ENCODE assay signal across 20 cellular contexts in the genomic region with DNA sequence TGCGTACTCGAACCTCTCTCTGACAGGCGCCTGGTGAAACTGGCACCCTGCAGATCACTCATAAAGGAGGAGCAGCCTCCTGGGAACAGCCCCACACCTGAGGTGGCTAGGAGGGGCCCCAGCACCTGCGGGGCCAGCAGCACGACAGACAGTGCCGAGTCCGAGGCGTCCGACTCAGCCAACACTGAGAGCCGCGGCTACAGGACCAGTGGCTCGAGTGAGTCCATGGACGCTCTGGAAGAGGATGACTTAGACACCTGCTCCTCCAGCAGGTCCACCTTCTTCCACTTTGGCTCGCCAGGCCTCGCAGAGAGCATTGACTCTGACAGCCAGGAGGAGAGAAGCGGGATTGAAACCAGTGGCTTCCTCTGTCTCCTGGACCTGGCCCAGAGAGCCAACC. TPM values are rescaled to one million over a fixed set of nuclear protein-coding genes. Genes with fewer than 3 reads are reported as not detected.
A peak's percentile ranks its signal among the peaks of the same experiment; 100 is the strongest.
DNase-seq lines count a peak whose midpoint lies in the region; ATAC-seq, FAIRE-seq and TF ChIP-seq lines count a peak whose summit lies in the region.
"Had no signal": no experiment of that assay in that cellular context is flagged by ENCODE, and none has a peak within 500 bp of the region (broad histone marks: within the 10 kb centered on the region; RNA-seq: fewer than 3 reads in every experiment).

No MANE protein-coding gene starts in this region.

- no CpG with 5 or more reads among the region's 16 CpGs for WGBS in HepG2 (ENCODE audit: low lambda C conversion rate)
- 91% methylated on average over 4 of the region's 16 CpGs for WGBS in right lobe of liver (ENCODE audit: insufficient coverage, low coverage, low lambda C conversion rate, missing lambda C conversion rate)
- WGBS in neuronal stem cell (ENCODE audit: extremely low coverage in 2 of 2, insufficient read length in 2 of 2, insufficient replicate concordance in 1 of 2), 2 donors = no CpG with 5 or more reads among the region's 16 CpGs

- H2AFZ ChIP-seq in HepG2 (ENCODE audit: low read length) (no peak overlapping the region), neuronal stem cell (ENCODE audit: low read length) (no peak overlapping the region)

- no peak overlapping the region for H4K91ac ChIP-seq in neuronal stem cell (ENCODE audit: low read depth, low read length, poor library complexity)

- intact Hi-C loops in HepG2 (cut with micrococcal nuclease; ENCODE audit: unreplicated experiment) = no loop called here
- intact Hi-C loops in right lobe of liver (cut with DNase I) = no loop called here
- intact Hi-C loops in MCF 10A (cut with micrococcal nuclease) = no loop called here

- H2BK5ac ChIP-seq in neuronal stem cell (ENCODE audit: low read length) = peak overlapping the region; percentile 16

- FAIRE-seq in HepG2 (lab: Jason Lieb, UNC) = no peak
- FAIRE-seq: A549, D721Med, G401.6, GM12891 had no signal

- H3K4me1 ChIP-seq in HepG2 (ENCODE audit: insufficient read depth, low read length) (no peaks in the 10 kb centered on the region), right lobe of liver (no peaks in the 10 kb centered on the region), neuronal stem cell (ENCODE audit: control insufficient read depth in 2 of 2, insufficient read depth in 1 of 2, low read depth in 1 of 2, low read length in 2 of 2) (peaks cover 0 to 11% of the 10 kb centered on the region in 2 donors)
- H3K4me1 ChIP-seq: A549, Caco-2 had no signal

- H2BK120ac ChIP-seq in neuronal stem cell (ENCODE audit: low read depth, low read length) = peak overlapping the region; percentile 61

- H3K4me3 Mint-ChIP-seq in MCF 10A (ENCODE audit: unreplicated experiment) = no peak overlapping the region
- H3K4me3 Mint-ChIP-seq: B cell; CD4-positive, alpha-beta T cell; CD8-positive, alpha-beta T cell had no signal

- H2BK12ac ChIP-seq in neuronal stem cell (ENCODE audit: low read length) = no peak overlapping the region

- H3K27ac ChIP-seq in HepG2 (ENCODE audit: extremely low read length, insufficient read depth, low read length) (no peak overlapping the region), right lobe of liver (no peak overlapping the region), neuronal stem cell (replicated peaks; ENCODE audit: low read length) (no peak overlapping the region)
- H3K27ac ChIP-seq: 22Rv1; A549; BLaER1 treated with 17β-estradiol and CSF1 and Interleukin-3, amounts not matched to agents 10 nM and 100 nM; C4-2B had no signal

- H3K9me3 Mint-ChIP-seq in MCF 10A (ENCODE audit: unreplicated experiment) = no peaks in the 10 kb centered on the region
- H3K9me3 Mint-ChIP-seq: CD4-positive, alpha-beta T cell; CD8-positive, alpha-beta T cell had no signal

- H3K18ac ChIP-seq in neuronal stem cell (ENCODE audit: low read length) = peak overlapping the region; percentile 41

- H2BK15ac ChIP-seq in neuronal stem cell (ENCODE audit: low read length) = peak overlapping the region; percentile 53

- no peak for TF ChIP-seq POLR2A in HepG2 (IDR thresholded peaks at IDR 0.05; ENCODE audit: insufficient read depth in 1 of 2, low read depth in 2 of 2, low read length in 2 of 2)
- TF ChIP-seq POLR2A in right lobe of liver (IDR thresholded peaks at IDR 0.05) = no peak

- DNase-seq in HepG2 (ENCODE audit: low spot score) (no peak), right lobe of liver (no peak), neuronal stem cell (ENCODE audit: low spot score) (no peak), MCF 10A (ENCODE audit: unreplicated experiment) (no peak)
- DNase-seq: AML-193; Caco-2; Calu3; CD4-positive, alpha-beta T cell; CD8-positive, alpha-beta T cell; DMS79 treated with DMSO at 0.1 percent for 48 hours; GF-D8 had no signal

- in situ Hi-C loops in HepG2 (cut with HindIII; ENCODE audit: extremely low pct_ligation_motif_present, low pct_unique_long_range_greater_than_20kb) = loop anchor here (10.0 to 25.0 kb wide), 2 partner anchors 253 to 625 kb away; a partner anchor contains a TSS

- H4K8ac ChIP-seq in neuronal stem cell (ENCODE audit: low read depth, low read length) = no peak overlapping the region

- no peak for TF ChIP-seq RAD21 in HepG2 (CRISPR knock-in tag; IDR thresholded peaks at IDR 0.05)

- H3K27me3 Mint-ChIP-seq in MCF 10A (ENCODE audit: insufficient read depth, unreplicated experiment) = no peaks in the 10 kb centered on the region
- H3K27me3 Mint-ChIP-seq: CD4-positive, alpha-beta T cell had no signal

- CTCF ChIA-PET in HepG2 (lab: Yijun Ruan, JAX; ENCODE audit: low intra/inter-chr PET ratio, low total read pairs) = no interaction called here
- CTCF ChIA-PET in MCF 10A (lab: Yijun Ruan, JAX) = no interaction called here

- no peak overlapping the region for H3K14ac ChIP-seq in neuronal stem cell (ENCODE audit: low read length)

- POLR2A ChIA-PET in HepG2 (lab: Yijun Ruan, JAX) = interaction anchor here (1.3 kb wide), 1 partner anchor 45 kb away, joined by 3 read pairs; a partner anchor contains a TSS
- POLR2A ChIA-PET in MCF 10A (lab: Yijun Ruan, JAX) = no interaction called here

- TF ChIP-seq EP300 in HepG2 (IDR thresholded peaks at IDR 0.05; ENCODE audit: low read depth in 2 of 2, low read length in 2 of 2) = no peak
- no peak for TF ChIP-seq EP300 in HepG2 (CRISPR knock-in tag; IDR thresholded peaks at IDR 0.05; ENCODE audit: borderline replicate concordance)

- H3K4me3 ChIP-seq in HepG2 (replicated peaks in 1 of 3; ENCODE audit: insufficient read depth in 1 of 3, low read depth in 2 of 3, low read length in 3 of 3) = peak overlapping the region in 1 of 3 experiments; percentile 30; a peak in 1 of 6 replicates
- no peak overlapping the region for H3K4me3 ChIP-seq in right lobe of liver
- H3K4me3 ChIP-seq in neuronal stem cell (ENCODE audit: low read length in 2 of 2) = no peak overlapping the region
- H3K4me3 ChIP-seq: A549; BLaER1 treated with 17β-estradiol and CSF1 and Interleukin-3, amounts not matched to agents 10 nM and 100 nM had no signal

- H2AK5ac ChIP-seq in neuronal stem cell (ENCODE audit: low read depth, low read length) = no peak overlapping the region

- TF ChIP-seq CTCF in HepG2 (CRISPR knock-in tag; IDR thresholded peaks at IDR 0.05) (no peak), right lobe of liver (IDR thresholded peaks at IDR 0.05) (no peak), MCF 10A (IDR thresholded peaks at IDR 0.05; ENCODE audit: unreplicated experiment) (no peak)

- peak overlapping the region; percentile 1 for H3K23ac ChIP-seq in neuronal stem cell (ENCODE audit: low read depth, low read length, poor library complexity)

- no peaks in the 10 kb centered on the region for H3K79me1 ChIP-seq in neuronal stem cell (ENCODE audit: low read depth, low read length)

- peaks cover 0 to 59% of the 10 kb centered on the region in 2 experiments; a peak in 3 of 5 replicates for H3K27me3 ChIP-seq in HepG2 (ENCODE audit: control insufficient read depth in 1 of 2, insufficient read depth in 2 of 2, low read length in 2 of 2)
- H3K27me3 ChIP-seq in right lobe of liver = no peaks in the 10 kb centered on the region
- H3K27me3 ChIP-seq in neuronal stem cell (ENCODE audit: control insufficient read depth in 3 of 3, insufficient read depth in 3 of 3, low read depth in 1 of 3, low read length in 3 of 3) = peaks cover 0 to 19% (median 2%) of the 10 kb centered on the region in 3 experiments
- H3K27me3 ChIP-seq: BLaER1 treated with 17β-estradiol and CSF1 and Interleukin-3, amounts not matched to agents 10 nM and 100 nM had no signal

- no peak overlapping the region for H3K27ac Mint-ChIP-seq in MCF 10A (ENCODE audit: low read depth, unreplicated experiment)
- H3K27ac Mint-ChIP-seq: B cell; CD4-positive, alpha-beta T cell; CD8-positive, alpha-beta T cell had no signal

- H3K9me3 ChIP-seq in HepG2 (ENCODE audit: low read length) = no peaks in the 10 kb centered on the region
- no peaks in the 10 kb centered on the region for H3K9me3 ChIP-seq in right lobe of liver
- H3K9me3 ChIP-seq in neuronal stem cell (replicated peaks in 1 of 2; ENCODE audit: control insufficient read depth in 2 of 2, insufficient read depth in 1 of 2, low read depth in 1 of 2, low read length in 2 of 2) = no peaks in the 10 kb centered on the region
- H3K9me3 ChIP-seq: A549; BLaER1 treated with 17β-estradiol and CSF1 and Interleukin-3, amounts not matched to agents 10 nM and 100 nM; Caco-2 had no signal

- no peaks in the 10 kb centered on the region for H4K20me1 ChIP-seq in HepG2 (ENCODE audit: insufficient read depth, low read length)
- H4K20me1 ChIP-seq: BLaER1 treated with 17β-estradiol and CSF1 and Interleukin-3, amounts not matched to agents 10 nM and 100 nM had no signal

- H3K4me1 Mint-ChIP-seq in MCF 10A (ENCODE audit: insufficient read depth, unreplicated experiment) = no peaks in the 10 kb centered on the region
- H3K4me1 Mint-ChIP-seq: B cell had no signal

- BruUV-seq in HepG2 (replicated peaks; lab: Mats Ljungman, UMichigan) (no TSS peak), MCF 10A (replicated peaks; lab: Mats Ljungman, UMichigan) (no TSS peak)

- H3K9ac ChIP-seq in HepG2 (ENCODE audit: insufficient read depth, low read depth, low read length) (no peak overlapping the region), neuronal stem cell (ENCODE audit: low read depth, low read length, poor library complexity) (no peak overlapping the region)

- H3K4me2 ChIP-seq in HepG2 (ENCODE audit: low read depth, low read length) = peak overlapping the region; percentile 21
- no peak overlapping the region for H3K4me2 ChIP-seq in neuronal stem cell (ENCODE audit: insufficient read depth, low read length, poor library complexity, severe bottlenecking)
- H3K4me2 ChIP-seq: A549; BLaER1 treated with 17β-estradiol and CSF1 and Interleukin-3, amounts not matched to agents 10 nM and 100 nM had no signal

- no peak overlapping the region for H3K4ac ChIP-seq in neuronal stem cell (ENCODE audit: low read length)

- H3K36me3 Mint-ChIP-seq in MCF 10A (ENCODE audit: insufficient read depth, unreplicated experiment) = no peaks in the 10 kb centered on the region
- H3K36me3 Mint-ChIP-seq: CD8-positive, alpha-beta T cell had no signal

- no peaks in the 10 kb centered on the region for H3K36me3 ChIP-seq in HepG2 (replicated peaks in 1 of 2; ENCODE audit: control insufficient read depth in 1 of 2, insufficient read depth in 2 of 2, low read length in 2 of 2)
- H3K36me3 ChIP-seq in right lobe of liver = no peaks in the 10 kb centered on the region
- no peaks in the 10 kb centered on the region for H3K36me3 ChIP-seq in neuronal stem cell (replicated peaks in 1 of 2; ENCODE audit: control insufficient read depth in 2 of 2, insufficient read depth in 2 of 2, low read length in 2 of 2)

- H3K79me2 ChIP-seq in HepG2 (ENCODE audit: insufficient read depth, low read length) = no peaks in the 10 kb centered on the region

- peak; percentile 27 for ATAC-seq in HepG2
- ATAC-seq in right lobe of liver = no peak
- ATAC-seq in GM18867 (IDR thresholded peaks at IDR 0.05; ENCODE audit: unreplicated experiment) = no peak
- ATAC-seq: A549; CD8-positive, alpha-beta T cell had no signal

RNA-seq across cellular contexts. Expression of a gene that starts 13.5 kb away (rescaled TPM):
- total RNA-seq in HepG2 (2016; rRNA removed; fragmentation: Illumina TruSeq; extraction: Trizol) (3.1 and 3.3 TPM in 2 replicates), right lobe of liver (1 to 10 TPM; 2.2 to 4.9 (median 3.3) TPM), MCF 10A (2022) (4.9 and 6.9 TPM in 2 replicates)
- 3.1 and 3.5 TPM in 2 replicates for total RNA-seq in HepG2 (2016; cell fraction: cytosol; rRNA removed; fragmentation: Illumina TruSeq; extraction: Trizol; ENCODE audit: low read depth)
- total RNA-seq in HepG2 (2016; cell fraction: insoluble cytoplasmic fraction; rRNA removed; fragmentation: Illumina TruSeq; extraction: Trizol) = 2.8 and 2.9 TPM in 2 replicates
- total RNA-seq in HepG2 (2016; cell fraction: membrane; rRNA removed; fragmentation: Illumina TruSeq; extraction: Trizol) = 2.1 and 2.3 TPM in 2 replicates
- 3.1 and 4.0 TPM in 2 replicates for total RNA-seq in HepG2 (2016; cell fraction: nucleus; rRNA removed; fragmentation: Illumina TruSeq; extraction: Trizol)
- polyA plus RNA-seq in HepG2 (2011; rRNA removed) = 3.9 TPM in 2 replicates
- polyA plus RNA-seq in HepG2 (2011; cell fraction: cytosol; rRNA removed) = 1.6 and 2.4 TPM in 2 replicates
- 3.8 and 5.7 TPM in 2 replicates for polyA plus RNA-seq in HepG2 (2011; cell fraction: nucleus; rRNA removed)
- 3.7 and 4.8 TPM in 2 replicates for polyA plus RNA-seq in HepG2 (2012)
- 1.0 and 1.2 TPM in 2 replicates for polyA plus RNA-seq in HepG2 (2016; cell fraction: cytosol; fragmentation: Illumina TruSeq; extraction: Trizol; ENCODE audit: low read depth)
- 4.5 TPM in 2 replicates for polyA plus RNA-seq in HepG2 (2016; cell fraction: insoluble cytoplasmic fraction; fragmentation: Illumina TruSeq; extraction: Trizol; ENCODE audit: low read depth)
- polyA plus RNA-seq in HepG2 (2016; cell fraction: membrane; fragmentation: Illumina TruSeq; extraction: Trizol; ENCODE audit: low read depth) = 1.7 and 1.9 TPM in 2 replicates
- polyA plus RNA-seq in HepG2 (2016; cell fraction: nucleus; fragmentation: Illumina TruSeq; extraction: Trizol; ENCODE audit: insufficient read depth, low read depth) = 7.2 and 8.2 TPM in 2 replicates
- polyA minus RNA-seq in HepG2 (2011; rRNA and poly(A)+ RNA removed; ENCODE audit: low replicate concordance) = 2.0 and 3.6 TPM in 2 replicates
- 1.7 and 2.2 TPM in 2 replicates for polyA minus RNA-seq in HepG2 (2011; cell fraction: cytosol; rRNA and poly(A)+ RNA removed)
- polyA minus RNA-seq in HepG2 (2011; cell fraction: nucleus; rRNA and poly(A)+ RNA removed) = 7.2 and 10.3 TPM in 2 replicates
- 8.3 TPM for polyA plus RNA-seq in neuronal stem cell (2013, experiment 1 of 2)
- polyA plus RNA-seq in neuronal stem cell (2013, experiment 2 of 2) = 8.3 TPM

RNA-seq across cellular contexts. Expression of a gene that starts 44.7 kb away (rescaled TPM):
- 68.7 and 98.1 TPM in 2 replicates for total RNA-seq in HepG2 (2016; rRNA removed; fragmentation: Illumina TruSeq; extraction: Trizol)
- 16.9 and 18.1 TPM in 2 replicates for total RNA-seq in HepG2 (2016; cell fraction: cytosol; rRNA removed; fragmentation: Illumina TruSeq; extraction: Trizol; ENCODE audit: low read depth)
- 74.8 and 108 TPM in 2 replicates for total RNA-seq in HepG2 (2016; cell fraction: insoluble cytoplasmic fraction; rRNA removed; fragmentation: Illumina TruSeq; extraction: Trizol)
- 26.9 and 30.0 TPM in 2 replicates for total RNA-seq in HepG2 (2016; cell fraction: membrane; rRNA removed; fragmentation: Illumina TruSeq; extraction: Trizol)
- total RNA-seq in HepG2 (2016; cell fraction: nucleus; rRNA removed; fragmentation: Illumina TruSeq; extraction: Trizol) = 36.8 and 38.1 TPM in 2 replicates
- polyA plus RNA-seq in HepG2 (2011; rRNA removed) = 12.0 and 17.5 TPM in 2 replicates
- 17.7 and 19.6 TPM in 2 replicates for polyA plus RNA-seq in HepG2 (2011; cell fraction: cytosol; rRNA removed)
- polyA plus RNA-seq in HepG2 (2011; cell fraction: nucleus; rRNA removed) = 19.9 and 35.1 TPM in 2 replicates
- polyA plus RNA-seq in HepG2 (2012) = 20.1 and 33.0 TPM in 2 replicates
- polyA plus RNA-seq in HepG2 (2016; cell fraction: cytosol; fragmentation: Illumina TruSeq; extraction: Trizol; ENCODE audit: low read depth) = 18.6 and 21.1 TPM in 2 replicates
- polyA plus RNA-seq in HepG2 (2016; cell fraction: insoluble cytoplasmic fraction; fragmentation: Illumina TruSeq; extraction: Trizol; ENCODE audit: low read depth) = 115 and 129 TPM in 2 replicates
- polyA plus RNA-seq in HepG2 (2016; cell fraction: membrane; fragmentation: Illumina TruSeq; extraction: Trizol; ENCODE audit: low read depth) = 21.5 and 24.3 TPM in 2 replicates
- polyA plus RNA-seq in HepG2 (2016; cell fraction: nucleus; fragmentation: Illumina TruSeq; extraction: Trizol; ENCODE audit: insufficient read depth, low read depth) = 42.9 and 51.0 TPM in 2 replicates
- 22.5 and 25.4 TPM in 2 replicates for polyA minus RNA-seq in HepG2 (2011; rRNA and poly(A)+ RNA removed; ENCODE audit: low replicate concordance)
- 18.1 and 24.0 TPM in 2 replicates for polyA minus RNA-seq in HepG2 (2011; cell fraction: cytosol; rRNA and poly(A)+ RNA removed)
- 78.7 and 105 TPM in 2 replicates for polyA minus RNA-seq in HepG2 (2011; cell fraction: nucleus; rRNA and poly(A)+ RNA removed)
- total RNA-seq in right lobe of liver = 10 to 100 TPM; 13.1 to 17.1 (median 14.7) TPM
- polyA plus RNA-seq in neuronal stem cell (2013, experiment 1 of 2) = 28.8 TPM
- 29.7 TPM for polyA plus RNA-seq in neuronal stem cell (2013, experiment 2 of 2)
- total RNA-seq in MCF 10A (2022) = 44.8 and 50.9 TPM in 2 replicates
